ENCODE assay signal across 25 cellular contexts in genomic region chr20:19942611-19943010, GRCh38.
DNase-seq lines count a peak whose midpoint lies in the region; ATAC-seq and TF ChIP-seq lines count a peak whose summit lies in the region.
"Had no signal": no experiment of that assay in that cellular context is flagged by ENCODE, and none has a peak within 500 bp of the region (broad histone marks: within the 10 kb centered on the region; RNA-seq: fewer than 3 reads in every experiment).

No MANE protein-coding gene starts in this region.

- H3K9me3 Mint-ChIP-seq in CD14-positive monocyte = peaks cover 0 to 5% (median 2%) of the 10 kb centered on the region in 7 donors
- H3K9me3 Mint-ChIP-seq in dendritic cell treated with granulocyte-macrophage colony-stimulating factor and Interleukin-4, amounts not matched to agents 40 ng/mL and 50 ng/mL, for 4 days = no peaks in the 10 kb centered on the region
- H3K9me3 Mint-ChIP-seq: activated naive CD4-positive, alpha-beta T cell treated with anti-CD3 and anti-CD28 coated beads, Interleukin-2, amount 10 ng/mL, durations not matched to agents 7 days and 5 days; CD8-positive, alpha-beta memory T cell; mesothelial cell of epicardium; T-cell had no signal

- peaks cover 59 to 77% of the 10 kb centered on the region in 2 donors for H3K36me3 Mint-ChIP-seq in CD14-positive monocyte
- peaks cover 70% of the 10 kb centered on the region for H3K36me3 Mint-ChIP-seq in dendritic cell treated with granulocyte-macrophage colony-stimulating factor and Interleukin-4, amounts not matched to agents 40 ng/mL and 50 ng/mL, for 4 days (ENCODE audit: low read depth)
- H3K36me3 Mint-ChIP-seq: CD8-positive, alpha-beta memory T cell; T-cell had no signal

- H3K27ac Mint-ChIP-seq in CD14-positive monocyte = peak overlapping the region; percentile 94 to 98 (median 97)
- peak overlapping the region; percentile 96 for H3K27ac Mint-ChIP-seq in dendritic cell treated with granulocyte-macrophage colony-stimulating factor and Interleukin-4, amounts not matched to agents 40 ng/mL and 50 ng/mL, for 4 days
- H3K27ac Mint-ChIP-seq: activated CD4-positive, alpha-beta T cell treated with anti-CD3 and anti-CD28 coated beads for 36 hours; activated naive CD4-positive, alpha-beta T cell treated with anti-CD3 and anti-CD28 coated beads, Interleukin-2, amount 10 ng/mL, durations not matched to agents 7 days and 5 days; CD8-positive, alpha-beta memory T cell; mesothelial cell of epicardium; T-cell had no signal

- no peak for ATAC-seq in lung (ENCODE audit: insufficient read depth, low FRiP score)
- no peak for ATAC-seq in HG03095 (IDR thresholded peaks at IDR 0.05; ENCODE audit: unreplicated experiment)
- ATAC-seq in GM19023 (IDR thresholded peaks at IDR 0.05; ENCODE audit: unreplicated experiment) = no peak
- ATAC-seq: activated CD4-positive, alpha-beta T cell treated with anti-CD3 and anti-CD28 coated beads for 36 hours; HCT116; PC-3; T-cell had no signal

- 89 to 93% methylated on average over 1 of the region's 1 CpG for WGBS in lung, 2 donors

- H3K4me1 Mint-ChIP-seq in CD14-positive monocyte = peaks cover 78% of the 10 kb centered on the region
- peaks cover 89% of the 10 kb centered on the region for H3K4me1 Mint-ChIP-seq in dendritic cell treated with granulocyte-macrophage colony-stimulating factor and Interleukin-4, amounts not matched to agents 40 ng/mL and 50 ng/mL, for 4 days (ENCODE audit: low read depth)

- H3K4me1 ChIP-seq in lung (ENCODE audit: control insufficient read depth in 2 of 2, insufficient read depth in 2 of 2, low read length in 2 of 2) = peaks cover 30 to 38% of the 10 kb centered on the region in 2 donors

- no peak for TF ChIP-seq CTCF in CD14-positive monocyte (IDR thresholded peaks at IDR 0.05)
- TF ChIP-seq CTCF in lung (IDR thresholded peaks at IDR 0.05; ENCODE audit: control extremely low read depth, extremely low read depth) = no peak
- TF ChIP-seq CTCF in brain microvascular endothelial cell (IDR thresholded peaks at IDR 0.05; ENCODE audit: low read depth, low read length, missing control alignments) = no peak

- H3K27ac ChIP-seq in lung (ENCODE audit: low read depth in 1 of 2, low read length in 1 of 2) (peak overlapping the region; percentile 37 to 86), substantia nigra (ENCODE audit: low read depth, low read length, poor library complexity, severe bottlenecking) (peak overlapping the region; percentile 80), brain microvascular endothelial cell (no peak overlapping the region)
- H3K27ac ChIP-seq: KMS-11, psoas muscle had no signal

- peaks cover 0 to 2% (median 2%) of the 10 kb centered on the region in 3 donors for H3K27me3 Mint-ChIP-seq in CD14-positive monocyte (ENCODE audit: low read depth in 3 of 3)
- H3K27me3 Mint-ChIP-seq in dendritic cell treated with granulocyte-macrophage colony-stimulating factor and Interleukin-4, amounts not matched to agents 40 ng/mL and 50 ng/mL, for 4 days = no peaks in the 10 kb centered on the region

- H3K36me3 ChIP-seq in lung (ENCODE audit: control insufficient read depth in 2 of 2, insufficient read depth in 2 of 2, low read length in 2 of 2) (peaks cover 0 to 8% of the 10 kb centered on the region in 2 donors), brain microvascular endothelial cell (replicated peaks) (no peaks in the 10 kb centered on the region)

- no peaks in the 10 kb centered on the region for H3K9me3 ChIP-seq in lung (ENCODE audit: control insufficient read depth in 2 of 2, insufficient read depth in 1 of 2, low read length in 1 of 2)
- H3K9me3 ChIP-seq: psoas muscle had no signal

- H3K4me3 Mint-ChIP-seq in CD14-positive monocyte = peak overlapping the region; percentile 70 to 75
- peak overlapping the region; percentile 66 for H3K4me3 Mint-ChIP-seq in dendritic cell treated with granulocyte-macrophage colony-stimulating factor and Interleukin-4, amounts not matched to agents 40 ng/mL and 50 ng/mL, for 4 days
- H3K4me3 Mint-ChIP-seq: activated CD4-positive, alpha-beta T cell treated with anti-CD3 and anti-CD28 coated beads for 36 hours; activated naive CD4-positive, alpha-beta T cell treated with anti-CD3 and anti-CD28 coated beads, Interleukin-2, amount 10 ng/mL, durations not matched to agents 7 days and 5 days; CD8-positive, alpha-beta memory T cell; mesothelial cell of epicardium; T-cell had no signal

- no peak for DNase-seq in CD14-positive monocyte (ENCODE audit: low spot score)
- DNase-seq in lung (ENCODE audit: low spot score) = no peak
- DNase-seq in substantia nigra (lab: John Stamatoyannopoulos, UW) = peak in 1 of 49 donors; percentile 40
- no peak for DNase-seq in EL
- DNase-seq in brain microvascular endothelial cell = no peak
- DNase-seq: activated CD4-positive, alpha-beta T cell treated with anti-CD3 and anti-CD28 coated beads for 36 hours; activated naive CD4-positive, alpha-beta T cell treated with anti-CD3 and anti-CD28 coated beads, Interleukin-2, amount 10 ng/mL, durations not matched to agents 7 days and 5 days; activated T-cell treated with anti-CD3 and anti-CD28 coated beads, Interleukin-2, amount 50 U/mL, for 48 hours; CD8-positive, alpha-beta memory T cell; DMS79 treated with DMSO at 0.1 percent for 48 hours; foreskin fibroblast; NCI-H187; NCI-H345; NCI-H82; PC-3; psoas muscle; stimulated activated CD4-positive, alpha-beta T cell treated with anti-CD3 and anti-CD28 coated beads, Interleukin-4, amount 100 ng/mL, for 4 hours had no signal

- H3K27me3 ChIP-seq in lung (ENCODE audit: control insufficient read depth, insufficient read depth) (no peaks in the 10 kb centered on the region), brain microvascular endothelial cell (replicated peaks) (no peaks in the 10 kb centered on the region)

- in situ Hi-C loops in brain microvascular endothelial cell (cut with HindIII; ENCODE audit: low pct_ligation_motif_present, low sequenced_read_pairs) = no loop called here

- intact Hi-C loops in CD14-positive monocyte (cut with micrococcal nuclease) = no loop called here
- intact Hi-C loops in dendritic cell treated with granulocyte-macrophage colony-stimulating factor and Interleukin-4, amounts not matched to agents 40 ng/mL and 50 ng/mL, for 4 days (cut with micrococcal nuclease) = loop anchor here (1.0 to 5.0 kb wide), 2 partner anchors 7 to 35 kb away; no protein-coding TSS in a partner anchor

- H3K4me3 ChIP-seq in lung (no peak overlapping the region), brain microvascular endothelial cell (ENCODE audit: low read depth, low read length) (no peak overlapping the region)
- H3K4me3 ChIP-seq: coronary artery, psoas muscle had no signal
